Comparison of ENCODE assay signal across 27 cellular contexts in the genomic region with DNA sequence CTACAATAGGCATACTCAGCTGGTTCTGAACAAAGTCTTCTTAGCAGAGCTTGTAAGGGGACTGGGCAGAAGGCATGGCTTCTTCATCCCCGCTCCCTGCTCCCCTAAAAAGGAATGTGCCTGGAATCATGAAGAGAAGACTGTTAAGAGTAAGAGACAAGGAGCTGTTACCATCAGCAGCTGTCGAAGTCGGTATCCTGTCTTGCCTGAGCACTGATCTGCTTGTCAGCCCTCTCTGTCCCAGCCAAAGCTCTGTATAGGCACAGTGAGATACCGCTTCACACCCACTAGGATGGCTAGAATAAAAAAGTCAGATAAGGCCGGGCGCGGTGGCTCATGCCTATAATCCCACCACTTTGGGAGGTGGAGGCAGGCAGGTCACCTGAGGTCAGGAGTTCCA. TPM values are rescaled to one million over a fixed set of nuclear protein-coding genes. Genes with fewer than 3 reads are reported as not detected.
DNase-seq lines count a peak whose midpoint lies in the region; ATAC-seq, FAIRE-seq and TF ChIP-seq lines count a peak whose summit lies in the region.
"Had no signal": no experiment of that assay in that cellular context is flagged by ENCODE, and none has a peak within 500 bp of the region (broad histone marks: within the 10 kb centered on the region; RNA-seq: fewer than 3 reads in every experiment).

No MANE protein-coding gene starts in this region.

- no peaks in the 10 kb centered on the region for H3K27me3 Mint-ChIP-seq in Caco-2 (ENCODE audit: insufficient read depth, unreplicated experiment)
- peaks cover 13% of the 10 kb centered on the region for H3K27me3 Mint-ChIP-seq in endodermal cell (ENCODE audit: insufficient read depth)

- H3K27ac Mint-ChIP-seq in Caco-2 (ENCODE audit: unreplicated experiment) (peak overlapping the region; percentile 54), endodermal cell (peak overlapping the region; percentile 71)
- H3K27ac Mint-ChIP-seq: CD8-positive, alpha-beta T cell had no signal

- peaks cover 39% of the 10 kb centered on the region for H3K4me1 ChIP-seq in Caco-2
- H3K4me1 ChIP-seq in endodermal cell (ENCODE audit: control insufficient read depth, insufficient read depth, low read length), result peaks cover 11% of the 10 kb centered on the region
- H3K4me1 ChIP-seq in mesodermal cell (ENCODE audit: control insufficient read depth, insufficient read depth, low read length, poor library complexity, severe bottlenecking), result peaks cover 18% of the 10 kb centered on the region
- H3K4me1 ChIP-seq in small intestine (ENCODE audit: control insufficient read depth in 2 of 2, insufficient read depth in 1 of 2, low read depth in 1 of 2, low read length in 1 of 2), result no peaks in the 10 kb centered on the region
- H3K4me1 ChIP-seq in prostate gland (replicated peaks), result no peaks in the 10 kb centered on the region

- H3K27me3 ChIP-seq in Caco-2 (replicated peaks; ENCODE audit: control insufficient read depth, insufficient read depth, low read length) (no peaks in the 10 kb centered on the region), endodermal cell (ENCODE audit: control insufficient read depth, insufficient read depth, low read length, poor library complexity, severe bottlenecking) (no peaks in the 10 kb centered on the region), small intestine (ENCODE audit: control insufficient read depth in 2 of 2, insufficient read depth in 2 of 2, low read length in 2 of 2) (peaks cover 0 to 3% of the 10 kb centered on the region in 2 donors), prostate gland (replicated peaks; ENCODE audit: insufficient read depth) (no peaks in the 10 kb centered on the region)

- no peak overlapping the region for H3K4me3 ChIP-seq in Caco-2 (ENCODE audit: low read depth, low read length)
- peak overlapping the region; percentile 28 for H3K4me3 ChIP-seq in endodermal cell (ENCODE audit: low read length)
- H3K4me3 ChIP-seq in mesodermal cell (ENCODE audit: extremely low read depth, insufficient read depth, low read length, poor library complexity, severe bottlenecking), result no peak overlapping the region
- no peak overlapping the region for H3K4me3 ChIP-seq in small intestine (ENCODE audit: low read depth in 1 of 2, low read length in 2 of 2)
- no peak overlapping the region for H3K4me3 ChIP-seq in prostate gland
- H3K4me3 ChIP-seq: SK-N-MC had no signal

- H3K27ac ChIP-seq in endodermal cell (ENCODE audit: low read depth, low read length) (no peak overlapping the region), mesodermal cell (ENCODE audit: low read depth, low read length, severe bottlenecking) (peak overlapping the region; percentile 80), small intestine (ENCODE audit: low read depth in 1 of 2, low read length in 1 of 2) (no peak overlapping the region), prostate gland (no peak overlapping the region)
- H3K27ac ChIP-seq: KMS-11, SK-N-MC had no signal

- TF ChIP-seq CTCF in Caco-2 (IDR thresholded peaks at IDR 0.05; ENCODE audit: insufficient read depth in 1 of 2, low read depth in 1 of 2, low read length in 1 of 2, severe bottlenecking in 1 of 2, unreplicated experiment in 1 of 2), result no peak
- no peak for TF ChIP-seq CTCF in endodermal cell (conservative IDR thresholded peaks at IDR 0.05)
- TF ChIP-seq CTCF in prostate gland (IDR thresholded peaks at IDR 0.05), result no peak

- H3K36me3 ChIP-seq in Caco-2 (ENCODE audit: control insufficient read depth, insufficient read depth, low read length) (no peaks in the 10 kb centered on the region), endodermal cell (ENCODE audit: control insufficient read depth, insufficient read depth, low read length) (no peaks in the 10 kb centered on the region), mesodermal cell (ENCODE audit: control insufficient read depth, insufficient read depth, low read length) (no peaks in the 10 kb centered on the region), small intestine (ENCODE audit: control insufficient read depth in 2 of 2, insufficient read depth in 2 of 2, low read length in 2 of 2) (no peaks in the 10 kb centered on the region), prostate gland (no peaks in the 10 kb centered on the region)

- H3K4me1 Mint-ChIP-seq in Caco-2 (ENCODE audit: low read depth, unreplicated experiment) (peaks cover 22% of the 10 kb centered on the region), endodermal cell (peaks cover 11% of the 10 kb centered on the region)

- no peak for DNase-seq in Caco-2
- no peak for DNase-seq in endodermal cell
- DNase-seq in left ventricle myocardium superior, result no peak
- no peak for DNase-seq in small intestine
- DNase-seq in prostate gland (ENCODE audit: low spot score), result no peak
- DNase-seq: 8988T; C1 segment of cervical spinal cord; Calu3; CD8-positive, alpha-beta T cell; DMS153; IMR-90; NCI-H1105 treated with DMSO at 0.1 percent for 48 hours; NCI-H1694; NCI-H2081 treated with DMSO at 0.1 percent for 48 hours; NCI-H2171 treated with DMSO at 0.1 percent for 48 hours; NCI-H524 treated with DMSO at 0.1 percent for 48 hours; SHP77 treated with DMSO at 0.1 percent for 48 hours had no signal

- H3K9me3 Mint-ChIP-seq in Caco-2 (ENCODE audit: unreplicated experiment) (no peaks in the 10 kb centered on the region), endodermal cell (no peaks in the 10 kb centered on the region)
- H3K9me3 Mint-ChIP-seq: CD8-positive, alpha-beta T cell had no signal

- WGBS in endodermal cell (ENCODE audit: insufficient coverage in 1 of 2, insufficient read length in 1 of 2), 2 experiments, result 74 to 75% methylated on average over 4 to 7 of the region's 7 CpGs
- WGBS in mesodermal cell (ENCODE audit: insufficient coverage in 2 of 2), 2 experiments, result 88% methylated on average over 4 to 7 of the region's 7 CpGs
- 96 to 97% (median 97%) methylated on average over 7 of the region's 7 CpGs for WGBS in small intestine, 3 donors
- WGBS in prostate gland, result 98% methylated on average over 7 of the region's 7 CpGs

- H3K9ac ChIP-seq in endodermal cell (ENCODE audit: extremely low read depth, low read length, poor library complexity, severe bottlenecking), result no peak overlapping the region
- H3K9ac ChIP-seq: KMS-11 had no signal

- CTCF ChIA-PET in Caco-2 (lab: Charles Lee), result interaction anchor here (1.0 to 1.3 kb wide), 2 partner anchors 28 to 39 kb away, joined by 3 to 5 read pairs; no protein-coding TSS in a partner anchor

- H3K9me3 ChIP-seq in Caco-2 (no peaks in the 10 kb centered on the region), endodermal cell (ENCODE audit: control insufficient read depth, low read length) (no peaks in the 10 kb centered on the region), mesodermal cell (ENCODE audit: control insufficient read depth, low read length) (no peaks in the 10 kb centered on the region), small intestine (ENCODE audit: control insufficient read depth, low read depth) (no peaks in the 10 kb centered on the region), prostate gland (no peaks in the 10 kb centered on the region)

- no peak for FAIRE-seq in small intestine (lab: Jason Lieb, UNC)
- FAIRE-seq: G401.6, GM18507, GM19239, H1 had no signal

- H3K36me3 Mint-ChIP-seq in Caco-2 (ENCODE audit: insufficient read depth, unreplicated experiment), result peaks cover 6% of the 10 kb centered on the region
- no peaks in the 10 kb centered on the region for H3K36me3 Mint-ChIP-seq in endodermal cell (ENCODE audit: low read depth)
- H3K36me3 Mint-ChIP-seq: CD8-positive, alpha-beta T cell had no signal

- BruUV-seq in Caco-2 (replicated peaks; lab: Mats Ljungman, UMichigan), result no TSS peak

- TF ChIP-seq POLR2A in prostate gland (IDR thresholded peaks at IDR 0.05), result no peak

- H3K4me3 Mint-ChIP-seq in Caco-2 (ENCODE audit: unreplicated experiment) (peak overlapping the region; percentile 37), endodermal cell (no peak overlapping the region)
- H3K4me3 Mint-ChIP-seq: CD8-positive, alpha-beta T cell had no signal

- intact Hi-C loops in Caco-2 (cut with micrococcal nuclease; ENCODE audit: unreplicated experiment) (loop anchor here (1.0 kb wide), 3 partner anchors 9 to 30 kb away; no protein-coding TSS in a partner anchor), left ventricle myocardium superior (cut with micrococcal nuclease) (no loop called here), prostate gland (cut with DNase I) (no loop called here)

- POLR2A ChIA-PET in Caco-2 (lab: Charles Lee), result no interaction called here

- ATAC-seq in left ventricle myocardium superior (peak; percentile 66), HG03135 (IDR thresholded peaks at IDR 0.05; ENCODE audit: unreplicated experiment) (no peak), HG02970 (IDR thresholded peaks at IDR 0.05; ENCODE audit: low FRiP score, unreplicated experiment) (no peak)
- ATAC-seq: CD8-positive, alpha-beta T cell; HCT116 had no signal

RNA-seq across cellular contexts. Expression of a gene that starts 2.4 kb away (rescaled TPM):
- total RNA-seq in Caco-2 (2022) (71.7 and 79.3 TPM in 2 replicates), endodermal cell (10 to 100 TPM; 39.3 to 49.3 TPM), left ventricle myocardium superior (808 TPM), prostate gland (100 to 1,000 TPM in 1 of 2 donors, 10 to 100 TPM in 1; 43.9 to 138 TPM)
- 45.2 TPM for polyA plus RNA-seq in endodermal cell (2013, experiment 1 of 2)
- polyA plus RNA-seq in endodermal cell (2013, experiment 2 of 2), result 52.5 TPM
- polyA plus RNA-seq in mesodermal cell (2013, experiment 1 of 2), result 23.9 TPM
- 19.0 TPM for polyA plus RNA-seq in mesodermal cell (2013, experiment 2 of 2)
- polyA plus RNA-seq in small intestine, result 10 to 100 TPM; 25.7 to 41.4 (median 32.2) TPM
